21 cellular contexts compared by ENCODE assay signal in genomic region chr10:119357389-119358139, GRCh38.
DNase-seq lines count a peak whose midpoint lies in the region; ATAC-seq, FAIRE-seq and TF ChIP-seq lines count a peak whose summit lies in the region.
"Had no signal": no experiment of that assay in that cellular context is flagged by ENCODE, and none has a peak within 500 bp of the region (broad histone marks: within the 10 kb centered on the region; RNA-seq: fewer than 3 reads in every experiment).

No MANE protein-coding gene starts in this region.

- H3K4me3 Mint-ChIP-seq in stimulated activated naive CD8-positive, alpha-beta T cell treated with anti-CD3 and anti-CD28 coated beads, Interleukin-15, amount 100 ng/mL, for 72 hours: no peak overlapping the region
- H3K4me3 Mint-ChIP-seq in activated CD8-positive, alpha-beta T cell treated with anti-CD3 and anti-CD28 coated beads, Interleukin-2, amount 10 ng/mL, durations not matched to agents 7 days and 5 days: no peak overlapping the region
- no peak overlapping the region for H3K4me3 Mint-ChIP-seq in activated T-helper 1 cell treated with anti-CD3 and anti-CD28 coated beads, Interleukin-12 subunit alpha, Interleukin-12 subunit beta, Interleukin-2, Interleukin-4 antibody, amounts not matched to agents 30 ng/mL and 10 ng/mL and 1 ng/mL, durations not matched to agents 14 hours and 24 hours and 36 hours

- peaks cover 21% of the 10 kb centered on the region for H3K4me1 Mint-ChIP-seq in stimulated activated naive CD8-positive, alpha-beta T cell treated with anti-CD3 and anti-CD28 coated beads, Interleukin-15, amount 100 ng/mL, for 72 hours
- H3K4me1 Mint-ChIP-seq in activated CD8-positive, alpha-beta T cell treated with anti-CD3 and anti-CD28 coated beads, Interleukin-2, amount 10 ng/mL, durations not matched to agents 7 days and 5 days (ENCODE audit: low read depth): peaks cover 10% of the 10 kb centered on the region
- H3K4me1 Mint-ChIP-seq in activated T-helper 1 cell treated with anti-CD3 and anti-CD28 coated beads, Interleukin-12 subunit alpha, Interleukin-12 subunit beta, Interleukin-2, Interleukin-4 antibody, amounts not matched to agents 30 ng/mL and 10 ng/mL and 1 ng/mL, durations not matched to agents 14 hours and 24 hours and 36 hours (ENCODE audit: low read depth): peaks cover 27% of the 10 kb centered on the region

- peaks cover 0 to 7% of the 10 kb centered on the region in 2 donors for H3K9me3 ChIP-seq in right atrium auricular region
- H3K9me3 ChIP-seq in sigmoid colon: peaks cover 0 to 4% (median 0%) of the 10 kb centered on the region in 4 donors

- H3K36me3 Mint-ChIP-seq in activated CD8-positive, alpha-beta T cell treated with anti-CD3 and anti-CD28 coated beads, Interleukin-2, amount 10 ng/mL, durations not matched to agents 7 days and 5 days (ENCODE audit: low read depth): peaks cover 30% of the 10 kb centered on the region
- peaks cover 33% of the 10 kb centered on the region for H3K36me3 Mint-ChIP-seq in activated T-helper 1 cell treated with anti-CD3 and anti-CD28 coated beads, Interleukin-12 subunit alpha, Interleukin-12 subunit beta, Interleukin-2, Interleukin-4 antibody, amounts not matched to agents 30 ng/mL and 10 ng/mL and 1 ng/mL, durations not matched to agents 14 hours and 24 hours and 36 hours (ENCODE audit: low read depth)

- H3K27ac ChIP-seq in right atrium auricular region (peak overlapping the region; percentile 20 to 36), sigmoid colon (peak overlapping the region in 3 of 4 donors; percentile 19 to 52 (median 50))
- H3K27ac ChIP-seq: BLaER1 treated with 17β-estradiol and CSF1 and Interleukin-3, amounts not matched to agents 10 nM and 100 nM; PC-9 had no signal

- H3K27me3 ChIP-seq in right atrium auricular region (no peaks in the 10 kb centered on the region), sigmoid colon (no peaks in the 10 kb centered on the region)
- H3K27me3 ChIP-seq: BLaER1 treated with 17β-estradiol and CSF1 and Interleukin-3, amounts not matched to agents 10 nM and 100 nM had no signal

- no peak for TF ChIP-seq EP300 in sigmoid colon (IDR thresholded peaks at IDR 0.05)

- no peak for ATAC-seq in stimulated activated naive CD8-positive, alpha-beta T cell treated with anti-CD3 and anti-CD28 coated beads, Interleukin-15, amount 100 ng/mL, for 72 hours
- no peak for ATAC-seq in stimulated activated naive CD8-positive, alpha-beta T cell treated with anti-CD3 and anti-CD28 coated beads, Interleukin-15, Interleukin-2, amounts not matched to agents 100 U/mL and 50 U/mL, for 24 hours
- ATAC-seq in activated CD8-positive, alpha-beta T cell treated with anti-CD3 and anti-CD28 coated beads, Interleukin-2, amount 10 ng/mL, durations not matched to agents 7 days and 5 days: no peak
- ATAC-seq: K562 had no signal

- intact Hi-C loops in sigmoid colon (cut with DNase I): no loop called here
- intact Hi-C loops in activated T-helper 1 cell treated with anti-CD3 and anti-CD28 coated beads, Interleukin-12 subunit alpha, Interleukin-12 subunit beta, Interleukin-2, Interleukin-4 antibody, amounts not matched to agents 30 ng/mL and 10 ng/mL and 1 ng/mL, durations not matched to agents 14 hours and 24 hours and 36 hours (cut with micrococcal nuclease): no loop called here

- H3K4me1 ChIP-seq in right atrium auricular region (peaks cover 0 to 36% of the 10 kb centered on the region in 2 donors), sigmoid colon (peaks cover 0 to 34% (median 22%) of the 10 kb centered on the region in 4 donors)

- TF ChIP-seq POLR2A in sigmoid colon (IDR thresholded peaks at IDR 0.05): no peak

- H3K9me3 Mint-ChIP-seq in stimulated activated naive CD8-positive, alpha-beta T cell treated with anti-CD3 and anti-CD28 coated beads, Interleukin-15, amount 100 ng/mL, for 72 hours: peaks cover 32 to 42% of the 10 kb centered on the region in 2 donors
- peaks cover 22% of the 10 kb centered on the region for H3K9me3 Mint-ChIP-seq in activated CD8-positive, alpha-beta T cell treated with anti-CD3 and anti-CD28 coated beads, Interleukin-2, amount 10 ng/mL, durations not matched to agents 7 days and 5 days (ENCODE audit: insufficient read depth)
- H3K9me3 Mint-ChIP-seq in activated T-helper 1 cell treated with anti-CD3 and anti-CD28 coated beads, Interleukin-12 subunit alpha, Interleukin-12 subunit beta, Interleukin-2, Interleukin-4 antibody, amounts not matched to agents 30 ng/mL and 10 ng/mL and 1 ng/mL, durations not matched to agents 14 hours and 24 hours and 36 hours: peaks cover 28% of the 10 kb centered on the region

- POLR2A ChIA-PET in activated CD8-positive, alpha-beta T cell treated with anti-CD3 and anti-CD28 coated beads, Interleukin-2, amount 10 ng/mL, durations not matched to agents 7 days and 5 days (lab: Charles Lee): interaction anchor here (0.6 kb wide), 1 partner anchor 1289 kb away, joined by 3 read pairs; no protein-coding TSS in a partner anchor

- H3K36me3 ChIP-seq in right atrium auricular region (no peaks in the 10 kb centered on the region), sigmoid colon (no peaks in the 10 kb centered on the region)
- H3K36me3 ChIP-seq: BLaER1 treated with 17β-estradiol and CSF1 and Interleukin-3, amounts not matched to agents 10 nM and 100 nM had no signal

- no peak for DNase-seq in stimulated activated naive CD8-positive, alpha-beta T cell treated with anti-CD3 and anti-CD28 coated beads, Interleukin-15, amount 100 ng/mL, for 72 hours
- no peak for DNase-seq in stimulated activated naive CD8-positive, alpha-beta T cell treated with anti-CD3 and anti-CD28 coated beads, Interleukin-15, Interleukin-2, amounts not matched to agents 100 U/mL and 50 U/mL, for 24 hours
- DNase-seq in right atrium auricular region (ENCODE audit: low spot score) (no peak), sigmoid colon (peak; percentile 61), urothelium cell line (ENCODE audit: low spot score) (no peak), cerebellar cortex (ENCODE audit: low spot score) (no peak)
- DNase-seq in activated CD8-positive, alpha-beta T cell treated with anti-CD3 and anti-CD28 coated beads, Interleukin-2, amount 10 ng/mL, durations not matched to agents 7 days and 5 days: no peak
- DNase-seq in activated T-helper 1 cell treated with anti-CD3 and anti-CD28 coated beads, Interleukin-12 subunit alpha, Interleukin-12 subunit beta, Interleukin-2, Interleukin-4 antibody, amounts not matched to agents 30 ng/mL and 10 ng/mL and 1 ng/mL, durations not matched to agents 14 hours and 24 hours and 36 hours (ENCODE audit: low spot score): no peak
- DNase-seq: DMS 273 treated with DMSO at 0.1 percent for 48 hours, GF-D8, GOT3, MV-4-11, NCI-H1417 treated with DMSO at 0.1 percent for 48 hours, NCI-H1930, NCI-H446, PC-9 had no signal

- H3K4me3 ChIP-seq in right atrium auricular region: no peak overlapping the region
- no peak overlapping the region for H3K4me3 ChIP-seq in sigmoid colon
- H3K4me3 ChIP-seq: BLaER1 treated with 17β-estradiol and CSF1 and Interleukin-3, amounts not matched to agents 10 nM and 100 nM; K562; PC-9 had no signal

- 91 to 94% methylated on average over 15 of the region's 15 CpGs for WGBS in sigmoid colon, 2 donors

- H3K27ac Mint-ChIP-seq in stimulated activated naive CD8-positive, alpha-beta T cell treated with anti-CD3 and anti-CD28 coated beads, Interleukin-15, amount 100 ng/mL, for 72 hours: peak overlapping the region; percentile 19 to 79
- H3K27ac Mint-ChIP-seq in activated CD8-positive, alpha-beta T cell treated with anti-CD3 and anti-CD28 coated beads, Interleukin-2, amount 10 ng/mL, durations not matched to agents 7 days and 5 days: no peak overlapping the region
- H3K27ac Mint-ChIP-seq in activated T-helper 1 cell treated with anti-CD3 and anti-CD28 coated beads, Interleukin-12 subunit alpha, Interleukin-12 subunit beta, Interleukin-2, Interleukin-4 antibody, amounts not matched to agents 30 ng/mL and 10 ng/mL and 1 ng/mL, durations not matched to agents 14 hours and 24 hours and 36 hours: no peak overlapping the region

- no peaks in the 10 kb centered on the region for H3K27me3 Mint-ChIP-seq in stimulated activated naive CD8-positive, alpha-beta T cell treated with anti-CD3 and anti-CD28 coated beads, Interleukin-15, amount 100 ng/mL, for 72 hours
- no peaks in the 10 kb centered on the region for H3K27me3 Mint-ChIP-seq in activated CD8-positive, alpha-beta T cell treated with anti-CD3 and anti-CD28 coated beads, Interleukin-2, amount 10 ng/mL, durations not matched to agents 7 days and 5 days (ENCODE audit: low read depth)
- H3K27me3 Mint-ChIP-seq in activated T-helper 1 cell treated with anti-CD3 and anti-CD28 coated beads, Interleukin-12 subunit alpha, Interleukin-12 subunit beta, Interleukin-2, Interleukin-4 antibody, amounts not matched to agents 30 ng/mL and 10 ng/mL and 1 ng/mL, durations not matched to agents 14 hours and 24 hours and 36 hours (ENCODE audit: insufficient read depth): no peaks in the 10 kb centered on the region

- CTCF ChIA-PET in activated CD8-positive, alpha-beta T cell treated with anti-CD3 and anti-CD28 coated beads, Interleukin-2, amount 10 ng/mL, durations not matched to agents 7 days and 5 days (lab: Charles Lee): no interaction called here

- TF ChIP-seq CTCF in right atrium auricular region (IDR thresholded peaks at IDR 0.05): no peak
- no peak for TF ChIP-seq CTCF in sigmoid colon (IDR thresholded peaks at IDR 0.05)

- FAIRE-seq in urothelium cell line (lab: Jason Lieb, UNC): peak; percentile 9
- FAIRE-seq: A204.1, GM12891, GM18507, K562 had no signal

Comparison
In these comparisons a context has a peak if more than half of its experiments do, and no peak if none do; other contexts are left out.
1. H3K27ac Mint-ChIP-seq: peak in stimulated activated naive CD8-positive, alpha-beta T cell treated with anti-CD3 and anti-CD28 coated beads, Interleukin-15, amount 100 ng/mL, for 72 hours (2 of 2); none in activated CD8-positive, alpha-beta T cell treated with anti-CD3 and anti-CD28 coated beads, Interleukin-2, amount 10 ng/mL, durations not matched to agents 7 days and 5 days (single experiment) and activated T-helper 1 cell treated with anti-CD3 and anti-CD28 coated beads, Interleukin-12 subunit alpha, Interleukin-12 subunit beta, Interleukin-2, Interleukin-4 antibody, amounts not matched to agents 30 ng/mL and 10 ng/mL and 1 ng/mL, durations not matched to agents 14 hours and 24 hours and 36 hours (single experiment).